Comparison of ENCODE assay signal across 8 cellular contexts in the genomic region with DNA sequence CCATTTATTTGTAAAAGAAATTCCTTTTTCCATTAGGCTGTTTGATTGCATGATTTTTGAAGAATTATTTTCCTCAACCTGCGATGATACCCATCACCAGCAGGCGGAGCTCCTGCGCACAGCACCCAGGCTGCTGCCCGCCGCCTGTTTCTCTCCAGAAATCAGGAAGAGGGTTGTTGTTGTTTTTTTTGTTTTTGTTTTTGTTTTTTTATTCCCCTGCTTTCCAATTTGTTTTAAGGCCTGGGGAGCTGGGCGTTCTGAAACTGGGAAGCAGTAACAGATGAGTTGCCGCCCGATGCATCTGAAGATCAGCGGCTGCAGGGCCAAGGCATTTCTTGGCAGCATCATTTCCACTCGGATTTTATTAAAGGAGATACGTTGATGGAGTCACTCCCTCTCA.
DNase-seq lines count a peak whose midpoint lies in the region; ATAC-seq lines count a peak whose summit lies in the region.

No MANE protein-coding gene starts in this region.

- peak overlapping the region; percentile 77 for H3K27ac Mint-ChIP-seq in dendritic cell treated with granulocyte-macrophage colony-stimulating factor and Interleukin-4, amounts not matched to agents 40 ng/mL and 50 ng/mL, for 4 days
- H3K27ac Mint-ChIP-seq in memory B cell = no peak overlapping the region
- peak overlapping the region; percentile 21 for H3K27ac Mint-ChIP-seq in stimulated activated naive CD8-positive, alpha-beta T cell treated with anti-CD3 and anti-CD28 coated beads, Interleukin-15, Interleukin-2, amounts not matched to agents 100 ng/mL and 50 ng/mL, for 24 hours

- no peak overlapping the region for H3K4me3 Mint-ChIP-seq in dendritic cell treated with granulocyte-macrophage colony-stimulating factor and Interleukin-4, amounts not matched to agents 40 ng/mL and 50 ng/mL, for 4 days
- H3K4me3 Mint-ChIP-seq in memory B cell = no peak overlapping the region
- H3K4me3 Mint-ChIP-seq in stimulated activated naive CD8-positive, alpha-beta T cell treated with anti-CD3 and anti-CD28 coated beads, Interleukin-15, Interleukin-2, amounts not matched to agents 100 ng/mL and 50 ng/mL, for 24 hours = no peak overlapping the region

- H3K4me1 Mint-ChIP-seq in dendritic cell treated with granulocyte-macrophage colony-stimulating factor and Interleukin-4, amounts not matched to agents 40 ng/mL and 50 ng/mL, for 4 days (ENCODE audit: low read depth) = peaks cover 48% of the 10 kb centered on the region
- H3K4me1 Mint-ChIP-seq in memory B cell = peaks cover 10% of the 10 kb centered on the region
- peaks cover 23% of the 10 kb centered on the region for H3K4me1 Mint-ChIP-seq in stimulated activated naive CD8-positive, alpha-beta T cell treated with anti-CD3 and anti-CD28 coated beads, Interleukin-15, Interleukin-2, amounts not matched to agents 100 ng/mL and 50 ng/mL, for 24 hours (ENCODE audit: low read depth)

- ATAC-seq in memory B cell (ENCODE audit: low read depth) = no peak
- ATAC-seq in GM21576 (IDR thresholded peaks at IDR 0.05; ENCODE audit: unreplicated experiment) = no peak

- intact Hi-C loops in dendritic cell treated with granulocyte-macrophage colony-stimulating factor and Interleukin-4, amounts not matched to agents 40 ng/mL and 50 ng/mL, for 4 days (cut with micrococcal nuclease) = loop anchor here (2.0 to 5.0 kb wide), 2 partner anchors 130 to 212 kb away; no protein-coding TSS in a partner anchor

- peaks cover 22% of the 10 kb centered on the region for H3K36me3 Mint-ChIP-seq in dendritic cell treated with granulocyte-macrophage colony-stimulating factor and Interleukin-4, amounts not matched to agents 40 ng/mL and 50 ng/mL, for 4 days (ENCODE audit: low read depth)
- no peaks in the 10 kb centered on the region for H3K36me3 Mint-ChIP-seq in memory B cell
- H3K36me3 Mint-ChIP-seq in stimulated activated naive CD8-positive, alpha-beta T cell treated with anti-CD3 and anti-CD28 coated beads, Interleukin-15, Interleukin-2, amounts not matched to agents 100 ng/mL and 50 ng/mL, for 24 hours (ENCODE audit: low read depth) = no peaks in the 10 kb centered on the region

- no peaks in the 10 kb centered on the region for H3K27me3 Mint-ChIP-seq in dendritic cell treated with granulocyte-macrophage colony-stimulating factor and Interleukin-4, amounts not matched to agents 40 ng/mL and 50 ng/mL, for 4 days
- H3K27me3 Mint-ChIP-seq in memory B cell = peaks cover 3% of the 10 kb centered on the region
- no peaks in the 10 kb centered on the region for H3K27me3 Mint-ChIP-seq in stimulated activated naive CD8-positive, alpha-beta T cell treated with anti-CD3 and anti-CD28 coated beads, Interleukin-15, Interleukin-2, amounts not matched to agents 100 ng/mL and 50 ng/mL, for 24 hours

- H3K9me3 Mint-ChIP-seq in dendritic cell treated with granulocyte-macrophage colony-stimulating factor and Interleukin-4, amounts not matched to agents 40 ng/mL and 50 ng/mL, for 4 days = no peaks in the 10 kb centered on the region
- no peaks in the 10 kb centered on the region for H3K9me3 Mint-ChIP-seq in memory B cell
- H3K9me3 Mint-ChIP-seq in stimulated activated naive CD8-positive, alpha-beta T cell treated with anti-CD3 and anti-CD28 coated beads, Interleukin-15, Interleukin-2, amounts not matched to agents 100 ng/mL and 50 ng/mL, for 24 hours = no peaks in the 10 kb centered on the region

- DNase-seq in NCI-H82 (lab: John Stamatoyannopoulos, UW) (peak; percentile 33), NCI-H82 treated with DMSO at 0.1 percent for 48 hours (lab: John Stamatoyannopoulos, UW; ENCODE audit: unreplicated experiment) (no peak), LHCN-M2 (ENCODE audit: low read depth) (peak; percentile 27), memory B cell (ENCODE audit: low spot score in 2 of 2) (peak; percentile 56 to 57)
- DNase-seq in activated CD4-positive, alpha-beta T cell treated with anti-CD3 and anti-CD28 coated beads for 1 hour = peak; percentile 29
